In genomic region chr13:27791901-27792392, GRCh38 we compare ENCODE assay signal across 16 cellular contexts. TPM values are rescaled to one million over a fixed set of nuclear protein-coding genes. Genes with fewer than 3 reads are reported as not detected.
A peak's percentile ranks its signal among the peaks of the same experiment; 100 is the strongest.
DNase-seq lines count a peak whose midpoint lies in the region; ATAC-seq and TF ChIP-seq lines count a peak whose summit lies in the region.
"Had no signal": no experiment of that assay in that cellular context is flagged by ENCODE, and none has a peak within 500 bp of the region (broad histone marks: within the 10 kb centered on the region; RNA-seq: fewer than 3 reads in every experiment).

No MANE protein-coding gene starts in this region.

- peaks cover 25% of the 10 kb centered on the region for H3K4me1 ChIP-seq in testis

- peaks cover 67% of the 10 kb centered on the region for H3K27me3 Mint-ChIP-seq in HFFc6 (ENCODE audit: insufficient read depth)
- H3K27me3 Mint-ChIP-seq in central memory CD8-positive, alpha-beta T cell = peaks cover 95% of the 10 kb centered on the region
- peaks cover 95% of the 10 kb centered on the region for H3K27me3 Mint-ChIP-seq in neural crest cell (ENCODE audit: low read depth)
- peaks cover 85 to 99% (median 92%) of the 10 kb centered on the region in 3 donors for H3K27me3 Mint-ChIP-seq in CD14-positive monocyte (ENCODE audit: low read depth in 3 of 3)

- TF ChIP-seq CTCF in HFFc6 (IDR thresholded peaks at IDR 0.05) = no peak
- no peak for TF ChIP-seq CTCF in neural crest cell (conservative IDR thresholded peaks at IDR 0.05)
- no peak for TF ChIP-seq CTCF in CD14-positive monocyte (IDR thresholded peaks at IDR 0.05)
- TF ChIP-seq CTCF in testis (IDR thresholded peaks at IDR 0.05) = no peak

- H3K9me3 Mint-ChIP-seq in HFFc6 (peaks cover 6% of the 10 kb centered on the region; the same call in 1 of the 2 replicates), neural crest cell (no peaks in the 10 kb centered on the region), CD14-positive monocyte (peaks cover 0 to 37% (median 19%) of the 10 kb centered on the region in 7 donors)
- H3K9me3 Mint-ChIP-seq in central memory CD8-positive, alpha-beta T cell = no peaks in the 10 kb centered on the region

- WGBS in testis, 2 donors = 6 to 7% methylated on average over 22 of the region's 22 CpGs

- no peaks in the 10 kb centered on the region for H3K36me3 ChIP-seq in testis (ENCODE audit: low read depth, missing control alignments)
- H3K36me3 ChIP-seq: right atrium auricular region had no signal

- H3K4me1 Mint-ChIP-seq in HFFc6 (ENCODE audit: low read depth) = peaks cover 18% of the 10 kb centered on the region
- peaks cover 47% of the 10 kb centered on the region for H3K4me1 Mint-ChIP-seq in central memory CD8-positive, alpha-beta T cell
- peaks cover 45% of the 10 kb centered on the region for H3K4me1 Mint-ChIP-seq in neural crest cell
- H3K4me1 Mint-ChIP-seq in CD14-positive monocyte = peaks cover 21% of the 10 kb centered on the region

- no peak overlapping the region for H3K27ac ChIP-seq in testis
- H3K27ac ChIP-seq: 22Rv1, right atrium auricular region had no signal

- H3K27ac Mint-ChIP-seq in HFFc6 (no peak overlapping the region), neural crest cell (ENCODE audit: unreplicated experiment) (no peak overlapping the region), CD14-positive monocyte (no peak overlapping the region)
- H3K27ac Mint-ChIP-seq in central memory CD8-positive, alpha-beta T cell (ENCODE audit: low read depth) = no peak overlapping the region

- H3K27me3 ChIP-seq in testis = peaks cover 18% of the 10 kb centered on the region

- H3K4me3 Mint-ChIP-seq in HFFc6 (peak overlapping the region; percentile 85; the same call in 1 of the 2 replicates), neural crest cell (peak overlapping the region; percentile 90), CD14-positive monocyte (peak overlapping the region in 1 of 2 donors; percentile 90)
- peak overlapping the region; percentile 82 for H3K4me3 Mint-ChIP-seq in central memory CD8-positive, alpha-beta T cell

- ATAC-seq in central memory CD8-positive, alpha-beta T cell (replicated peaks; ENCODE audit: extremely low read depth, poor library complexity, severe bottlenecking) = no peak

- H3K36me3 Mint-ChIP-seq in HFFc6 (ENCODE audit: low read depth) (peaks cover 13% of the 10 kb centered on the region), neural crest cell (ENCODE audit: low read depth) (peaks cover 3% of the 10 kb centered on the region), CD14-positive monocyte (peaks cover 2 to 5% of the 10 kb centered on the region in 2 donors)
- H3K36me3 Mint-ChIP-seq in central memory CD8-positive, alpha-beta T cell (ENCODE audit: insufficient read depth) = peaks cover 1% of the 10 kb centered on the region

- peak overlapping the region in 1 of 2 donors; percentile 43 for H3K4me3 ChIP-seq in testis

- DNase-seq in NCI-H748 treated with DMSO at 0.1 percent for 48 hours (lab: John Stamatoyannopoulos, UW) = peak; percentile 65
- DNase-seq in NCI-H748 (lab: John Stamatoyannopoulos, UW; ENCODE audit: unreplicated experiment) = no peak
- no peak for DNase-seq in HFFc6
- no peak for DNase-seq in central memory CD8-positive, alpha-beta T cell (ENCODE audit: low spot score in 2 of 2)
- no peak for DNase-seq in neural crest cell (ENCODE audit: low read depth, low spot score)
- no peak for DNase-seq in DMS53 treated with DMSO at 0.1 percent for 48 hours (lab: John Stamatoyannopoulos, UW; ENCODE audit: unreplicated experiment)
- no peak for DNase-seq in CD14-positive monocyte (ENCODE audit: low spot score)
- DNase-seq in testis = no peak
- DNase-seq: GF-D8, NCI-H1417 treated with DMSO at 0.1 percent for 48 hours, NCI-H446, SK-N-SH had no signal

- H3K9me3 ChIP-seq in testis = no peaks in the 10 kb centered on the region
- H3K9me3 ChIP-seq: right atrium auricular region, SK-N-SH had no signal

- TF ChIP-seq POLR2A in testis (IDR thresholded peaks at IDR 0.05) = no peak

- intact Hi-C loops in CD14-positive monocyte (cut with micrococcal nuclease) = no loop called here
- intact Hi-C loops in testis (cut with DNase I; ENCODE audit: low total_unique reads) = no loop called here

RNA-seq across cellular contexts. Expression of gene GSX1, which starts 0.3 kb away (rescaled TPM):
- not detected for total RNA-seq in HFFc6 (2021; fragmentation: NEBNext Ultra II Directional; extraction: Animal tissue kit (Norgen Biotek cat#: 25700))
- total RNA-seq in neural crest cell (10.6 and 11.4 TPM in 2 replicates), testis (not detected)
- polyA plus RNA-seq in CD14-positive monocyte (not detected), testis (ENCODE audit: insufficient read depth, low read depth, low replicate concordance) (not detected)
- total RNA-seq: cardiac septum, mononuclear cell, right atrium auricular region had no signal
- polyA plus RNA-seq: SK-N-SH had no signal

Comparison
In these comparisons a context has a peak if more than half of its experiments do, and no peak if none do; other contexts are left out.
1. RNA of gene GSX1, which starts 0.3 kb away (total RNA-seq): 10.6 to 11.4 TPM in neural crest cell; not detected in HFFc6 and not detected in testis; every median in the first group is over 10 times any median in the second.